Comparison of ENCODE assay signal across 1 cellular context in the genomic region with DNA sequence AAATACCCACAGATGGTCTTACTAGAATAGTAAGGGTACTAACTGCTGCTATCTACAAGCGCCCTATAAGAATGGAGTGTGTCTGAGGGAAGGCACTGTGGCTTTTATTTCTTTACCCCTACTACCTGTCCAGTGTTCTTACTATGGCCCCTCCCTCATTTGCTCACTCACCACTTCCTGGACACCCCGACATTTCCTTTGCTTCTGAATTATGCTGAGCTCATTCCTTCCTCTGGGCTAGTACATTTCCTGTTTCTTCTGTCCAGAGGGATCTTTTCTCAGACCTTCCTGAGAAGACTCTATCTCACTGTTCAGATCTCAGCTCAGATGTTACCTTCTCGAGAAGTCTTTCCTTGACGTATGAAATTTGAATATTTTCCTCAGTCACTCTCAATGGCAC.
TF ChIP-seq lines count a peak whose summit lies in the region.

No MANE protein-coding gene starts in this region.

TF ChIP-seq in K562, 482 proteins besides CTCF, POLR2A, EP300 and RAD21 (continued from another document):
- TF ChIP-seq, protein P1, sequence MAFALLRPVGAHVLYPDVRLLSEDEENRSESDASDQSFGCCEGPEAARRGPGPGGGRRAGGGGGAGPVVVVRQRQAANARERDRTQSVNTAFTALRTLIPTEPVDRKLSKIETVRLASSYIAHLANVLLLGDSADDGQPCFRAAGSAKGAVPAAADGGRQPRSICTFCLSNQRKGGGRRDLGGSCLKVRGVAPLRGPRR (CRISPR knock-in tag; IDR thresholded peaks at IDR 0.05): no peak
